In the genomic region with DNA sequence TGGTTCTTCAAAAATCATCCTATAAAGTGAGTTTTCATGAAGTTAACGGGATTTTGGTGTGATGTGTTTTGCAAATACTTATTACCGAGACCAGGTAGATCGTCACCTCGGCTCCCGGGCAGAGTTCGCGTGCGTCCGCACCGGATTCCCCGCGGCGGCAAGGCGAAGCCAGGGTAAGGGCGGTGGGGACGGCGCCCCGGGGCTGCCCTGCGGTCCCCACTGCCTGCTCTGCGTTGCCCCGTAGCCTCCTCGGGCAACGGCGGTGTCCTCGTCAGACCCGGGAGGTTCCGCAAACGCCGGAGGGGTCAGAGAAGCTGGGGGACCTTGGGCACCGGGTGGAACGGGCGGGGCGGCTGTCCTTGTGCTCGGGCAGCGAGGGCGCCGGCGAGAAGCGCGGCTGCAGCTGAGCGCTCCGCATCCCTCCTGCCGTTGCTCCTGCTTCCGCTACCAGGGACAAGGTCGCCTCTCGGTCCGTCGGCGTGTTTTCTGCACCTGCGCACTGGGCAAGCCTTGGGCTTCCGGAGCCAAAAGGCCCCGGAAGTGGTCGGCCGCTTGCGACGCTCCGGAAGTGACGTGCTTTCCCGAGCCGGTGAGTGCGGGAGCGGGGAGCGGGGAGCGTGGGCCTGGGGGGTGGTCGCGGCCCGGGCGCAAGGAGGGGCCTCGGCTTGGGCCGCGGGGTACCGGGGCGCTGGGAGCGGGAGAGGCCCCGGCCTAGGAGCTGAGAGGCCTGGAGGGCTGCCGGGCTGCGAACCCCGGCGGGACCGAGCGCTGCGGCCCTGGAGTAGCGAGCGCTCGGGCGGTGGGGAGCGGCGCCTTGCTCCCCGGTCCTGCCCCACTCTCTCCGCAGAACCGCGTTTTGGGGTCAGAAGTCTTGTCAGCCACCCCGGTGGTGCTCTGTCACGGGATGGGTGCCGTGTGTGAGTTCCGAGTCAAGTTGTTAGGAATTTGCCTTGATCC, we compare ENCODE assay signal across 7 cellular contexts.
A peak's percentile ranks its signal among the peaks of the same experiment; 100 is the strongest.
DNase-seq lines count a peak whose midpoint lies in the region; ATAC-seq lines count a peak whose summit lies in the region.

A gene with protein sequence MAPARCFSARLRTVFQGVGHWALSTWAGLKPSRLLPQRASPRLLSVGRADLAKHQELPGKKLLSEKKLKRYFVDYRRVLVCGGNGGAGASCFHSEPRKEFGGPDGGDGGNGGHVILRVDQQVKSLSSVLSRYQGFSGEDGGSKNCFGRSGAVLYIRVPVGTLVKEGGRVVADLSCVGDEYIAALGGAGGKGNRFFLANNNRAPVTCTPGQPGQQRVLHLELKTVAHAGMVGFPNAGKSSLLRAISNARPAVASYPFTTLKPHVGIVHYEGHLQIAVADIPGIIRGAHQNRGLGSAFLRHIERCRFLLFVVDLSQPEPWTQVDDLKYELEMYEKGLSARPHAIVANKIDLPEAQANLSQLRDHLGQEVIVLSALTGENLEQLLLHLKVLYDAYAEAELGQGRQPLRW (plus strand): TSS at position 560 of the 957 bp plus-strand sequence. CDS start 10,393 bp downstream, outside the sequence.

- peak; percentile 82 for DNase-seq in NCI-H2081 treated with DMSO at 0.1 percent for 48 hours (lab: John Stamatoyannopoulos, UW)
- peak; percentile 77 for DNase-seq in T1000 (lab: John Stamatoyannopoulos, UW)
- DNase-seq in astrocyte of the hippocampus (ENCODE audit: low read depth, low spot score): peak; percentile 98
- peak; percentile 91 to 94 for DNase-seq in hippocampal formation (lab: John Stamatoyannopoulos, UW)
- DNase-seq in retina: peak; percentile 94

- peak; percentile 74 for ATAC-seq in GM18519 (IDR thresholded peaks at IDR 0.05; ENCODE audit: low FRiP score, unreplicated experiment)
- ATAC-seq in HG03045 (IDR thresholded peaks at IDR 0.05; ENCODE audit: unreplicated experiment): peak; percentile 91

Comparison
In these comparisons a context has a peak if more than half of its experiments do, and no peak if none do; other contexts are left out.
1. Peak in every context shown above with its lines: DNase-seq and ATAC-seq.